In genomic region chr12:54000774-54001114, GRCh38 we compare ENCODE assay signal across 1 cellular context.
TF ChIP-seq lines count a peak whose summit lies in the region.

No MANE protein-coding gene starts in this region.

TF ChIP-seq in HEK293T, 16 proteins besides CTCF, POLR2A, EP300 and RAD21:
- TF ChIP-seq NFRKB (IDR thresholded peaks at IDR 0.05) (no peak), CTBP1 (IDR thresholded peaks at IDR 0.05; ENCODE audit: borderline replicate concordance) (no peak), BHLHE40 (IDR thresholded peaks at IDR 0.05; ENCODE audit: borderline replicate concordance) (no peak), L3MBTL2 (conservative IDR thresholded peaks at IDR 0.05) (no peak), FOXM1 (IDR thresholded peaks at IDR 0.05; ENCODE audit: borderline replicate concordance) (no peak), ARNT (IDR thresholded peaks at IDR 0.05) (no peak), SUZ12 (IDR thresholded peaks at IDR 0.05) (no peak), PKNOX1 (IDR thresholded peaks at IDR 0.05) (no peak), SP1 (IDR thresholded peaks at IDR 0.05) (no peak), FOXA1 (IDR thresholded peaks at IDR 0.05) (no peak), ELF4 (IDR thresholded peaks at IDR 0.05) (no peak), TARDBP (IDR thresholded peaks at IDR 0.05) (no peak), LEF1 (IDR thresholded peaks at IDR 0.05; ENCODE audit: borderline replicate concordance) (no peak), ZNF384 (IDR thresholded peaks at IDR 0.05) (no peak)
TF ChIP-seq in HEK293T: peak in this region for 0.
